ENCODE assay signal across 8 cellular contexts in genomic region chr1:177181631-177182291, GRCh38. TPM values are rescaled to one million over a fixed set of nuclear protein-coding genes. Genes with fewer than 3 reads are reported as not detected.
DNase-seq lines count a peak whose midpoint lies in the region; ATAC-seq and TF ChIP-seq lines count a peak whose summit lies in the region.

No MANE protein-coding gene starts in this region.

- TF ChIP-seq CTCF in HFF-Myc (IDR thresholded peaks at IDR 0.05; ENCODE audit: low read depth, low read length, missing control alignments) (peak; percentile 86), left lung (IDR thresholded peaks at IDR 0.05) (peak; percentile 75 to 79)

- no peaks in the 10 kb centered on the region for H3K9me3 ChIP-seq in left lung

- DNase-seq in Right ventricle myocardium inferior (ENCODE audit: missing footprints): peak; percentile 66
- no peak for DNase-seq in cardiac septum (ENCODE audit: low spot score)
- peak; percentile 20 for DNase-seq in HFF-Myc (ENCODE audit: extremely low read depth, low read depth)
- DNase-seq in M059J (ENCODE audit: low read depth): peak; percentile 33
- peak; percentile 77 for DNase-seq in SK-N-DZ (ENCODE audit: low spot score)
- peak; percentile 75 for DNase-seq in cerebellum (ENCODE audit: low spot score)
- DNase-seq in left lung: peak; percentile 34 to 82
- DNase-seq in stimulated activated CD8-positive, alpha-beta memory T cell treated with anti-CD3 and anti-CD28 coated beads, Interleukin-4, amount 100 ng/mL, for 48 hours: peak; percentile 70

- H3K27me3 ChIP-seq in left lung: peaks cover 19 to 53% of the 10 kb centered on the region in 2 donors

- H3K4me1 ChIP-seq in left lung: peaks cover 0 to 4% of the 10 kb centered on the region in 2 donors

- ATAC-seq in Right ventricle myocardium inferior: peak; percentile 80
- ATAC-seq in left lung: peak; percentile 99

- intact Hi-C loops in Right ventricle myocardium inferior (cut with DNase I): loop anchor here (1.0 kb wide), 1 partner anchor 284 kb away; no protein-coding TSS in a partner anchor
- intact Hi-C loops in cardiac septum (cut with DNase I): loop anchor here (1.0 kb wide), 1 partner anchor 284 kb away; no protein-coding TSS in a partner anchor
- intact Hi-C loops in left lung (cut with DNase I): loop anchor here in 1 of 2 donors (10.0 kb wide), 1 partner anchor 287 kb away; no protein-coding TSS in a partner anchor

- H3K4me3 ChIP-seq in HFF-Myc (replicated peaks; ENCODE audit: low read depth, low read length) (0 out of 2 replicates have a peak overlapping the region, but pooled peaks have one; percentile 3), left lung (no peak overlapping the region)

- no peaks in the 10 kb centered on the region for H3K36me3 ChIP-seq in left lung

- H3K27ac ChIP-seq in left lung: no peak overlapping the region

RNA-seq across cellular contexts. Expression of gene BRINP2, which starts 11.0 kb away (rescaled TPM):
- 0.32 TPM for total RNA-seq in Right ventricle myocardium inferior
- total RNA-seq in cardiac septum: 0.11 TPM
- 0.17 TPM in 1 of 2 replicates, not detected in the other for total RNA-seq in M059J (2014; rRNA removed; shearing (Covaris generic))
- polyA plus RNA-seq in SK-N-DZ (2014; cell fraction: cytosol; rRNA removed): 0.57 and 1.2 TPM in 2 replicates
- 2.1 and 2.2 TPM in 2 replicates for polyA plus RNA-seq in SK-N-DZ (2014; cell fraction: nucleus; rRNA removed)
- total RNA-seq in cerebellum: 12.5 TPM
- total RNA-seq in left lung: under 1 TPM in 1 of 2 donors, not detected in 1; 0.08 TPM

RNA-seq across cellular contexts. Expression of gene ASTN1, which starts 17.2 kb away (rescaled TPM):
- 0.35 TPM for total RNA-seq in Right ventricle myocardium inferior
- 0.59 TPM for total RNA-seq in cardiac septum
- total RNA-seq in M059J (2014; rRNA removed; shearing (Covaris generic)): 0.02 TPM in 1 of 2 replicates, not detected in the other
- 8.3 and 9.7 TPM in 2 replicates for polyA plus RNA-seq in SK-N-DZ (2014; cell fraction: cytosol; rRNA removed)
- polyA plus RNA-seq in SK-N-DZ (2014; cell fraction: nucleus; rRNA removed): 5.8 and 8.2 TPM in 2 replicates
- total RNA-seq in cerebellum: 62.8 TPM
- under 1 TPM; 0.10 to 0.29 TPM for total RNA-seq in left lung

Comparison
In these comparisons a context has a peak if more than half of its experiments do, and no peak if none do; other contexts are left out.
1. RNA of gene BRINP2, which starts 11.0 kb away (total RNA-seq): 12.5 TPM in cerebellum (single experiment); 0.32 TPM in Right ventricle myocardium inferior (single experiment), 0.17 TPM in M059J, 0.11 TPM in cardiac septum (single experiment) and 0.08 TPM in left lung; every median in the first group is over 10 times any median in the second.
2. RNA of gene ASTN1, which starts 17.2 kb away (total RNA-seq): 62.8 TPM in cerebellum (single experiment); 0.59 TPM in cardiac septum (single experiment), 0.35 TPM in Right ventricle myocardium inferior (single experiment), 0.10 to 0.29 TPM in left lung and 0.02 TPM in M059J; every median in the first group is over 10 times any median in the second.